ENCODE assay signal across 1 cellular context in genomic region chr9:72788966-72789365, GRCh38.
TF ChIP-seq lines count a peak whose summit lies in the region.

No MANE protein-coding gene starts in this region.

TF ChIP-seq in H1, 55 proteins besides CTCF, POLR2A, EP300 and RAD21:
- TF ChIP-seq CHD1 (IDR thresholded peaks at IDR 0.05; ENCODE audit: low read depth, low read length), result no peak
- no peak for TF ChIP-seq CTBP2 (IDR thresholded peaks at IDR 0.05; ENCODE audit: borderline replicate concordance, insufficient read depth, insufficient read length, low read length)
- no peak for TF ChIP-seq NRF1 (IDR thresholded peaks at IDR 0.05; ENCODE audit: low read depth, low read length)
- TF ChIP-seq EGR1 (IDR thresholded peaks at IDR 0.05; ENCODE audit: borderline replicate concordance, low read depth, low read length), result no peak
- no peak for TF ChIP-seq EZH2 (IDR thresholded peaks at IDR 0.05; ENCODE audit: low read depth, low read length, severe bottlenecking)
- no peak for TF ChIP-seq RXRA (IDR thresholded peaks at IDR 0.05; ENCODE audit: insufficient read depth, low read depth, low read length)
- no peak for TF ChIP-seq CHD2 (IDR thresholded peaks at IDR 0.05; ENCODE audit: low read length)
- TF ChIP-seq RNF2 (IDR thresholded peaks at IDR 0.05; ENCODE audit: borderline replicate concordance, low read depth, low read length, missing control alignments, poor library complexity, severe bottlenecking), result no peak
- TF ChIP-seq ASH2L (IDR thresholded peaks at IDR 0.05; ENCODE audit: low read length), result no peak
- TF ChIP-seq TBP (IDR thresholded peaks at IDR 0.05; ENCODE audit: low read depth, low read length), result no peak
- TF ChIP-seq POU5F1 (IDR thresholded peaks at IDR 0.05; ENCODE audit: low read depth, low read length), result no peak
- no peak for TF ChIP-seq YY1 (IDR thresholded peaks at IDR 0.05; ENCODE audit: low read depth, low read length)
- TF ChIP-seq FOSL1 (IDR thresholded peaks at IDR 0.05; ENCODE audit: insufficient read depth, low read depth, low read length), result no peak
- TF ChIP-seq NANOG (IDR thresholded peaks at IDR 0.05; ENCODE audit: insufficient read depth, low read depth, low read length, poor library complexity, severe bottlenecking), result no peak
